ENCODE assay signal across 1 cellular context in the genomic region with DNA sequence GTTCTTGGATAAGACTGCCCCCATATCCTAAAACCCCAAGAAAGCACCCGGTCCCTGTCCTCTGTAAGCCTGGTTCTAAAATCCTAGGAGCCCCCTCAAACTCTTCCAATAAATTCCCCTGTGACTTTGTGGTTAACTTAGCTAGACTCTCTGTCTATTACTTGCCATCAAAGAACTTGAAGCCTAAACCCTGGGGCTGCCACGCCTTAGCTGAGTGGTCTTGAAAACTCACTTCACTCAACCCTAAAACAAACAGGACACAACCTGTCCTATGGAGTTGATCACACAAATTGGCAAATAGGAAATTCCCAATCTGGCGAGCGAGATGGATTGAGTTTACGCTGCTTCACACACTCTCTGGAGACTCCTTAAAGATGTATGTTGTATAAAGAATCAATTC.
TF ChIP-seq lines count a peak whose summit lies in the region.

No MANE protein-coding gene starts in this region.

TF ChIP-seq in GM23338, 12 proteins besides CTCF, POLR2A, EP300 and RAD21 (continued from another document):
- TF ChIP-seq JUNB (IDR thresholded peaks at IDR 0.05; ENCODE audit: unreplicated experiment) (no peak), NANOG (IDR thresholded peaks at IDR 0.05; ENCODE audit: borderline replicate concordance) (no peak), STAT1 (IDR thresholded peaks at IDR 0.05; ENCODE audit: unreplicated experiment) (no peak), EZH2 (IDR thresholded peaks at IDR 0.05; ENCODE audit: low read depth, unreplicated experiment) (no peak), ZNF331 (CRISPR knock-in tag; IDR thresholded peaks at IDR 0.05; ENCODE audit: low read depth) (no peak)
- TF ChIP-seq, protein P1, sequence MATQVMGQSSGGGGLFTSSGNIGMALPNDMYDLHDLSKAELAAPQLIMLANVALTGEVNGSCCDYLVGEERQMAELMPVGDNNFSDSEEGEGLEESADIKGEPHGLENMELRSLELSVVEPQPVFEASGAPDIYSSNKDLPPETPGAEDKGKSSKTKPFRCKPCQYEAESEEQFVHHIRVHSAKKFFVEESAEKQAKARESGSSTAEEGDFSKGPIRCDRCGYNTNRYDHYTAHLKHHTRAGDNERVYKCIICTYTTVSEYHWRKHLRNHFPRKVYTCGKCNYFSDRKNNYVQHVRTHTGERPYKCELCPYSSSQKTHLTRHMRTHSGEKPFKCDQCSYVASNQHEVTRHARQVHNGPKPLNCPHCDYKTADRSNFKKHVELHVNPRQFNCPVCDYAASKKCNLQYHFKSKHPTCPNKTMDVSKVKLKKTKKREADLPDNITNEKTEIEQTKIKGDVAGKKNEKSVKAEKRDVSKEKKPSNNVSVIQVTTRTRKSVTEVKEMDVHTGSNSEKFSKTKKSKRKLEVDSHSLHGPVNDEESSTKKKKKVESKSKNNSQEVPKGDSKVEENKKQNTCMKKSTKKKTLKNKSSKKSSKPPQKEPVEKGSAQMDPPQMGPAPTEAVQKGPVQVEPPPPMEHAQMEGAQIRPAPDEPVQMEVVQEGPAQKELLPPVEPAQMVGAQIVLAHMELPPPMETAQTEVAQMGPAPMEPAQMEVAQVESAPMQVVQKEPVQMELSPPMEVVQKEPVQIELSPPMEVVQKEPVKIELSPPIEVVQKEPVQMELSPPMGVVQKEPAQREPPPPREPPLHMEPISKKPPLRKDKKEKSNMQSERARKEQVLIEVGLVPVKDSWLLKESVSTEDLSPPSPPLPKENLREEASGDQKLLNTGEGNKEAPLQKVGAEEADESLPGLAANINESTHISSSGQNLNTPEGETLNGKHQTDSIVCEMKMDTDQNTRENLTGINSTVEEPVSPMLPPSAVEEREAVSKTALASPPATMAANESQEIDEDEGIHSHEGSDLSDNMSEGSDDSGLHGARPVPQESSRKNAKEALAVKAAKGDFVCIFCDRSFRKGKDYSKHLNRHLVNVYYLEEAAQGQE (IDR thresholded peaks at IDR 0.05; ENCODE audit: unreplicated experiment): no peak
